Comparison of ENCODE assay signal across 2 cellular contexts in the genomic region with DNA sequence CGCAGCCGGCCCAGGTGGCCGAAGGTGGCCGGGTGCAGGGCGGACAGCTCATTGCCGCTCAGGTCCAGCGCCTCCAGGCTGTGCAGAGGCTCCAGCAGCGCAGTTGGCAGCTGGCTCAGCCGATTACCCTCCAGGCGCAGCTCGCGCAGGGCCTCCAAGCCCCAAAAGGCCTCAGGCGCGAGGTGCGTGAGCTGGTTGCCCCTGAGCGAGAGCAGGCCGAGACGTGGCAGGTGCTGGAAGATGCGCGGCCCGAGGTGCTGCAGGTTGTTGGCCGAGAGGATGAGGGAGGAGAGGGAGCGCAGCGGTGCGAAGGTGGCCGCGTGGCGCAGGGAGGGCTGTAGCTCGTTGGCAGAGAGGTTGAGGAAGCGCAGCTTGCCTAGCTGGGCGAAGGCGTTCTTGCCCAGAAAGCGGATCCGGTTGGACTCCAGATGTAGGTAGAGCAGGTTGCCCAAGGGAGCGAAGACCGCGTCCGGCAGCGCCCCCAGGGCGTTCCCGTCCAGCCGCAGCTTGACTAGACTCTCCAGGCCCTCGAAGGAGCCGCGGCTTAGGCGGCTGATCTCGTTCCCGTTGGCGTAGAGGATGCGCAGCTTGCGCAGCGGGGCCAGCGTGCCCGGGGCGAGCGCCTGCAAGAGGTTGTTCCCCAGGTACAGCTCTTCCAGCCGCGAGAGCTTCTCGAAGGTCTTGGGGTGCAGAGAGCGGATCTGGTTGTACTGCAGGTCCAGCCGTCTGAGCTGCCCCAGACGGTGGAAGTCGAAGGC.
TF ChIP-seq lines count a peak whose summit lies in the region.

No MANE protein-coding gene starts in this region.

TF ChIP-seq in A549, 52 proteins besides CTCF, POLR2A, EP300 and RAD21 (continued from another document):
- TF ChIP-seq EHMT2 (IDR thresholded peaks at IDR 0.05; ENCODE audit: low read depth) (no peak), CHD4 (IDR thresholded peaks at IDR 0.05; ENCODE audit: borderline replicate concordance) (no peak), POLR2AphosphoS2 (conservative IDR thresholded peaks at IDR 0.05; ENCODE audit: low read length) (no peak), KDM1A (IDR thresholded peaks at IDR 0.05; ENCODE audit: low read depth) (no peak), MYC (IDR thresholded peaks at IDR 0.05; ENCODE audit: borderline replicate concordance, low read length) (no peak)

TF ChIP-seq in HEK293, 187 proteins besides CTCF, POLR2A, EP300 and RAD21 (continued from another document):
- TF ChIP-seq, protein P1, sequence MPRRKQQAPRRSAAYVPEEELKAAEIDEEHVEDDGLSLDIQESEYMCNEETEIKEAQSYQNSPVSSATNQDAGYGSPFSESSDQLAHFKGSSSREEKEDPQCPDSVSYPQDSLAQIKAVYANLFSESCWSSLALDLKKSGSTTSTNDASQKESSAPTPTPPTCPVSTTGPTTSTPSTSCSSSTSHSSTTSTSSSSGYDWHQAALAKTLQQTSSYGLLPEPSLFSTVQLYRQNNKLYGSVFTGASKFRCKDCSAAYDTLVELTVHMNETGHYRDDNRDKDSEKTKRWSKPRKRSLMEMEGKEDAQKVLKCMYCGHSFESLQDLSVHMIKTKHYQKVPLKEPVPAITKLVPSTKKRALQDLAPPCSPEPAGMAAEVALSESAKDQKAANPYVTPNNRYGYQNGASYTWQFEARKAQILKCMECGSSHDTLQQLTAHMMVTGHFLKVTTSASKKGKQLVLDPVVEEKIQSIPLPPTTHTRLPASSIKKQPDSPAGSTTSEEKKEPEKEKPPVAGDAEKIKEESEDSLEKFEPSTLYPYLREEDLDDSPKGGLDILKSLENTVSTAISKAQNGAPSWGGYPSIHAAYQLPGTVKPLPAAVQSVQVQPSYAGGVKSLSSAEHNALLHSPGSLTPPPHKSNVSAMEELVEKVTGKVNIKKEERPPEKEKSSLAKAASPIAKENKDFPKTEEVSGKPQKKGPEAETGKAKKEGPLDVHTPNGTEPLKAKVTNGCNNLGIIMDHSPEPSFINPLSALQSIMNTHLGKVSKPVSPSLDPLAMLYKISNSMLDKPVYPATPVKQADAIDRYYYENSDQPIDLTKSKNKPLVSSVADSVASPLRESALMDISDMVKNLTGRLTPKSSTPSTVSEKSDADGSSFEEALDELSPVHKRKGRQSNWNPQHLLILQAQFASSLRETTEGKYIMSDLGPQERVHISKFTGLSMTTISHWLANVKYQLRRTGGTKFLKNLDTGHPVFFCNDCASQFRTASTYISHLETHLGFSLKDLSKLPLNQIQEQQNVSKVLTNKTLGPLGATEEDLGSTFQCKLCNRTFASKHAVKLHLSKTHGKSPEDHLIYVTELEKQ (tag by site-specific recombination; IDR thresholded peaks at IDR 0.05; ENCODE audit: borderline replicate concordance), result no peak
- TF ChIP-seq ZNF184 (tag by site-specific recombination; IDR thresholded peaks at IDR 0.05) (no peak), HOXA7 (CRISPR knock-in tag; IDR thresholded peaks at IDR 0.05; ENCODE audit: borderline replicate concordance) (no peak), GLI4 (tag by site-specific recombination; IDR thresholded peaks at IDR 0.05) (no peak)
TF ChIP-seq in HEK293: peak in this region for 0.
